ENCODE assay signal across 6 cellular contexts in genomic region chr1:192165002-192165401, GRCh38. TPM values are rescaled to one million over a fixed set of nuclear protein-coding genes. Genes with fewer than 3 reads are reported as not detected.
"Had no signal": no experiment of that assay in that cellular context is flagged by ENCODE, and none has a peak within 500 bp of the region (broad histone marks: within the 10 kb centered on the region; RNA-seq: fewer than 3 reads in every experiment).

No MANE protein-coding gene starts in this region.

RNA-seq across cellular contexts. Expression of gene RGS18, which starts 6.7 kb away (rescaled TPM):
- total RNA-seq: GM23248, H7, HepG2, HFFc6, HT1080, LHCN-M2 had no signal
- polyA plus RNA-seq: GM23248, HepG2 had no signal
